ENCODE assay signal across 12 cellular contexts in genomic region chr17:15655162-15655561, GRCh38. TPM values are rescaled to one million over a fixed set of nuclear protein-coding genes. Genes with fewer than 3 reads are reported as not detected.
A peak's percentile ranks its signal among the peaks of the same experiment; 100 is the strongest.
DNase-seq lines count a peak whose midpoint lies in the region; ATAC-seq and TF ChIP-seq lines count a peak whose summit lies in the region.
"Had no signal": no experiment of that assay in that cellular context is flagged by ENCODE, and none has a peak within 500 bp of the region (broad histone marks: within the 10 kb centered on the region; RNA-seq: fewer than 3 reads in every experiment).

No MANE protein-coding gene starts in this region.

- H2BK5ac ChIP-seq in neuronal stem cell (ENCODE audit: low read length): no peak overlapping the region

- peak overlapping the region; percentile 20 for H3K18ac ChIP-seq in neuronal stem cell (ENCODE audit: low read length)

- H3K27ac ChIP-seq in GM23338 (ENCODE audit: low read depth) (peak overlapping the region; percentile 55; the same call in 1 of the 2 replicates), RWPE2 (ENCODE audit: poor library complexity, severe bottlenecking) (peak overlapping the region; percentile 99), foreskin keratinocyte (no peak overlapping the region), neuronal stem cell (replicated peaks; ENCODE audit: low read length) (no peak overlapping the region)
- H3K27ac ChIP-seq: brain microvascular endothelial cell had no signal

- H3K27me3 ChIP-seq in GM23338 (ENCODE audit: insufficient read depth): no peaks in the 10 kb centered on the region
- no peaks in the 10 kb centered on the region for H3K27me3 ChIP-seq in RWPE2 (ENCODE audit: insufficient read depth, poor library complexity, severe bottlenecking)
- H3K27me3 ChIP-seq in foreskin keratinocyte: no peaks in the 10 kb centered on the region
- no peaks in the 10 kb centered on the region for H3K27me3 ChIP-seq in neuronal stem cell (ENCODE audit: control insufficient read depth in 3 of 3, insufficient read depth in 3 of 3, low read depth in 1 of 3, low read length in 3 of 3)
- H3K27me3 ChIP-seq: brain microvascular endothelial cell, testis had no signal

- H2BK120ac ChIP-seq in neuronal stem cell (ENCODE audit: low read depth, low read length): no peak overlapping the region

- no peaks in the 10 kb centered on the region for H3F3A ChIP-seq in GM23338 (replicated peaks; ENCODE audit: low read depth)

- no peak for DNase-seq in GM23338 (ENCODE audit: low spot score)
- DNase-seq in RWPE2 (ENCODE audit: low spot score): no peak
- DNase-seq in foreskin keratinocyte: peak; percentile 34 to 75
- DNase-seq in neuronal stem cell (ENCODE audit: low spot score): no peak
- no peak for DNase-seq in DMS 273 treated with DMSO at 0.1 percent for 48 hours (lab: John Stamatoyannopoulos, UW)
- DNase-seq in omental fat pad (ENCODE audit: low spot score): no peak
- no peak for DNase-seq in left ventricle myocardium superior
- DNase-seq: activated gamma-delta T cell, brain microvascular endothelial cell, DMS79, testis had no signal

- H3K79me2 ChIP-seq in GM23338 (replicated peaks; ENCODE audit: insufficient read depth): no peaks in the 10 kb centered on the region

- H3K4me3 ChIP-seq in GM23338 (no peak overlapping the region), RWPE2 (ENCODE audit: severe bottlenecking) (no peak overlapping the region), neuronal stem cell (ENCODE audit: low read length in 2 of 2) (no peak overlapping the region)
- H3K4me3 ChIP-seq: testis had no signal

- peaks cover 16% of the 10 kb centered on the region for H3K27me3 Mint-ChIP-seq in GM23338 (ENCODE audit: insufficient read depth, low read depth, poor library complexity)

- no peak overlapping the region for H3K4me2 ChIP-seq in GM23338
- H3K4me2 ChIP-seq in neuronal stem cell (ENCODE audit: insufficient read depth, low read length, poor library complexity, severe bottlenecking): no peak overlapping the region

- H3K23ac ChIP-seq in neuronal stem cell (ENCODE audit: low read depth, low read length, poor library complexity): no peak overlapping the region

- H4K8ac ChIP-seq in neuronal stem cell (ENCODE audit: low read depth, low read length): no peak overlapping the region

- H2AFZ ChIP-seq in GM23338 (no peak overlapping the region), neuronal stem cell (ENCODE audit: low read length) (no peak overlapping the region)

- no peak overlapping the region for H3K4me3 Mint-ChIP-seq in GM23338

- ATAC-seq in GM23338 (no peak), RWPE2 (ENCODE audit: low read depth) (no peak), foreskin keratinocyte (no peak), HG02642 (IDR thresholded peaks at IDR 0.05; ENCODE audit: poor library complexity, unreplicated experiment) (no peak), omental fat pad (ENCODE audit: low FRiP score) (no peak), left ventricle myocardium superior (no peak)

- H3K9me3 ChIP-seq in RWPE2 (ENCODE audit: severe bottlenecking) (no peaks in the 10 kb centered on the region), neuronal stem cell (replicated peaks in 1 of 2; ENCODE audit: control insufficient read depth in 2 of 2, insufficient read depth in 1 of 2, low read depth in 1 of 2, low read length in 2 of 2) (no peaks in the 10 kb centered on the region)
- H3K9me3 ChIP-seq: testis had no signal

- intact Hi-C loops in left ventricle myocardium superior (cut with micrococcal nuclease): no loop called here

- H3K4me1 ChIP-seq in GM23338 (ENCODE audit: insufficient read depth) (peaks cover 3% of the 10 kb centered on the region; the same call in 1 of the 2 replicates), RWPE2 (ENCODE audit: insufficient read depth, poor library complexity, severe bottlenecking) (peaks cover 42% of the 10 kb centered on the region), foreskin keratinocyte (peaks cover 39% of the 10 kb centered on the region), neuronal stem cell (ENCODE audit: control insufficient read depth in 2 of 2, insufficient read depth in 1 of 2, low read depth in 1 of 2, low read length in 2 of 2) (peaks cover 18 to 23% of the 10 kb centered on the region in 2 donors)

- 0 out of 2 replicates have a peak, but pooled peaks cover 2% of the 10 kb centered on the region for H4K20me1 ChIP-seq in GM23338 (replicated peaks; ENCODE audit: insufficient read depth)

- no peak for TF ChIP-seq CTCF in GM23338 (conservative IDR thresholded peaks at IDR 0.05; ENCODE audit: low read depth in 2 of 2)
- TF ChIP-seq CTCF in RWPE2 (IDR thresholded peaks at IDR 0.05; ENCODE audit: poor library complexity, severe bottlenecking): no peak
- TF ChIP-seq CTCF in foreskin keratinocyte (conservative IDR thresholded peaks at IDR 0.05): no peak
- no peak for TF ChIP-seq CTCF in omental fat pad (IDR thresholded peaks at IDR 0.05)

- peaks cover 2% of the 10 kb centered on the region for H3K79me1 ChIP-seq in neuronal stem cell (ENCODE audit: low read depth, low read length)

- peaks cover 23% of the 10 kb centered on the region for H3K36me3 Mint-ChIP-seq in GM23338 (ENCODE audit: low read depth)

- no peaks in the 10 kb centered on the region for H3K9me3 Mint-ChIP-seq in GM23338

- no peak overlapping the region for H2AK5ac ChIP-seq in neuronal stem cell (ENCODE audit: low read depth, low read length)

- WGBS in neuronal stem cell (ENCODE audit: extremely low coverage in 2 of 2, insufficient read length in 2 of 2, insufficient replicate concordance in 1 of 2), 2 donors: no CpG with 5 or more reads among the region's 2 CpGs

- H3K36me3 ChIP-seq in GM23338 (ENCODE audit: insufficient read depth) (peaks cover 4% of the 10 kb centered on the region; the same call in 1 of the 2 replicates), RWPE2 (ENCODE audit: low read depth) (no peaks in the 10 kb centered on the region), neuronal stem cell (replicated peaks in 1 of 2; ENCODE audit: control insufficient read depth in 2 of 2, insufficient read depth in 2 of 2, low read length in 2 of 2) (peaks cover 0 to 15% of the 10 kb centered on the region in 2 donors)
- H3K36me3 ChIP-seq: brain microvascular endothelial cell had no signal

- H3K4ac ChIP-seq in neuronal stem cell (ENCODE audit: low read length): no peak overlapping the region

- H3K9me2 ChIP-seq in GM23338 (ENCODE audit: insufficient read depth): no peaks in the 10 kb centered on the region; the same call in 1 of the 2 replicates

- no peak overlapping the region for H2BK15ac ChIP-seq in neuronal stem cell (ENCODE audit: low read length)

- H4K91ac ChIP-seq in neuronal stem cell (ENCODE audit: low read depth, low read length, poor library complexity): no peak overlapping the region

- no peak overlapping the region for H3K9ac ChIP-seq in neuronal stem cell (ENCODE audit: low read depth, low read length, poor library complexity)

- no peak overlapping the region for H2BK12ac ChIP-seq in neuronal stem cell (ENCODE audit: low read length)

- peak overlapping the region; percentile 10; the same call in 1 of the 2 replicates for H3K27ac Mint-ChIP-seq in GM23338

- H3K4me1 Mint-ChIP-seq in GM23338: peaks cover 34% of the 10 kb centered on the region

- H3K14ac ChIP-seq in neuronal stem cell (ENCODE audit: low read length): no peak overlapping the region

TF ChIP-seq in GM23338, 12 proteins besides CTCF, POLR2A, EP300 and RAD21 (continues in another document):
- no peak for TF ChIP-seq EZH2 (IDR thresholded peaks at IDR 0.05; ENCODE audit: low read depth, unreplicated experiment)
- no peak for TF ChIP-seq NANOG (IDR thresholded peaks at IDR 0.05; ENCODE audit: borderline replicate concordance)
- TF ChIP-seq POLR2AphosphoS5 (IDR thresholded peaks at IDR 0.05; ENCODE audit: low read depth): no peak

RNA-seq across cellular contexts. Expression of gene TRIM16, which starts 28.9 kb away (rescaled TPM):
- 47.6 and 48.1 TPM in 2 replicates for total RNA-seq in GM23338 (2014; rRNA removed; shearing (Covaris generic))
- 6.4 and 6.6 TPM in 2 replicates for polyA plus RNA-seq in GM23338 (2016; fragmentation: Nextera tagmentation; extraction: Ambion mirVana)
- total RNA-seq in foreskin keratinocyte: 56.5 and 72.8 TPM in 2 replicates
- 43.3 and 49.1 TPM in 2 replicates for polyA plus RNA-seq in foreskin keratinocyte
- polyA plus RNA-seq in neuronal stem cell (2013, experiment 1 of 2): 27.0 TPM
- 25.9 TPM for polyA plus RNA-seq in neuronal stem cell (2013, experiment 2 of 2)
- 10 to 100 TPM; 20.2 to 36.7 (median 25.5) TPM for total RNA-seq in omental fat pad
- total RNA-seq in left ventricle myocardium superior: 24.9 TPM

RNA-seq across cellular contexts. Expression of gene FBXW10B, which starts 35.7 kb away (rescaled TPM):
- 0.23 and 0.31 TPM in 2 replicates for total RNA-seq in GM23338 (2014; rRNA removed; shearing (Covaris generic))
- not detected in 2 replicates for polyA plus RNA-seq in GM23338 (2016; fragmentation: Nextera tagmentation; extraction: Ambion mirVana)
- total RNA-seq in foreskin keratinocyte: 1.4 and 2.3 TPM in 2 replicates
- 0.25 and 0.59 TPM in 2 replicates for polyA plus RNA-seq in foreskin keratinocyte
- 0.26 TPM for polyA plus RNA-seq in neuronal stem cell (2013, experiment 1 of 2)
- 0.22 TPM for polyA plus RNA-seq in neuronal stem cell (2013, experiment 2 of 2)
- total RNA-seq in omental fat pad: 1 to 10 TPM; 1.1 to 8.0 (median 3.0) TPM
- total RNA-seq in left ventricle myocardium superior: 0.35 TPM

RNA-seq across cellular contexts. Expression of gene ZNF286A, which starts 44.4 kb away (rescaled TPM):
- 91.6 and 93.4 TPM in 2 replicates for total RNA-seq in GM23338 (2014; rRNA removed; shearing (Covaris generic))
- polyA plus RNA-seq in GM23338 (2016; fragmentation: Nextera tagmentation; extraction: Ambion mirVana): 42.3 and 44.8 TPM in 2 replicates
- 22.6 and 24.8 TPM in 2 replicates for total RNA-seq in foreskin keratinocyte
- polyA plus RNA-seq in foreskin keratinocyte: 10.8 and 11.5 TPM in 2 replicates
- polyA plus RNA-seq in neuronal stem cell (2013, experiment 1 of 2): 56.8 TPM
- 60.3 TPM for polyA plus RNA-seq in neuronal stem cell (2013, experiment 2 of 2)
- total RNA-seq in omental fat pad: 10 to 100 TPM; 11.9 to 28.9 (median 19.1) TPM
- 12.5 TPM for total RNA-seq in left ventricle myocardium superior

Comparison
In these comparisons a context has a peak if more than half of its experiments do, and no peak if none do; other contexts are left out.
1. DNase-seq: peak in foreskin keratinocyte (2 of 2); none in GM23338 (single experiment), RWPE2 (single experiment), neuronal stem cell (single experiment), DMS 273 treated with DMSO at 0.1 percent for 48 hours (single experiment), omental fat pad (single experiment) and left ventricle myocardium superior (single experiment).
2. H3K27ac ChIP-seq: peak in GM23338 (single experiment) and RWPE2 (single experiment); none in foreskin keratinocyte (single experiment) and neuronal stem cell (single experiment).